ENCODE assay signal across 14 cellular contexts in genomic region chr11:61869636-61870428, GRCh38. TPM values are rescaled to one million over a fixed set of nuclear protein-coding genes. Genes with fewer than 3 reads are reported as not detected.
DNase-seq lines count a peak whose midpoint lies in the region; ATAC-seq and TF ChIP-seq lines count a peak whose summit lies in the region.
"Had no signal": no experiment of that assay in that cellular context is flagged by ENCODE, and none has a peak within 500 bp of the region (broad histone marks: within the 10 kb centered on the region; RNA-seq: fewer than 3 reads in every experiment).

No MANE protein-coding gene starts in this region.

- peaks cover 18% of the 10 kb centered on the region for H3K4me1 Mint-ChIP-seq in WTC11
- H3K4me1 Mint-ChIP-seq in activated T-cell treated with anti-CD3 and anti-CD28 coated beads, Interleukin-2, amount 50 U/mL, for 4 hours (ENCODE audit: low read depth), result peaks cover 2% of the 10 kb centered on the region

- no peak overlapping the region for H2AFZ ChIP-seq in mesenchymal stem cell (ENCODE audit: low read depth, low read length)

- DNase-seq in ELF-1 (ENCODE audit: low read depth, low spot score), result peak; percentile 61
- no peak for DNase-seq in WTC11 (ENCODE audit: low spot score)
- DNase-seq in mesenchymal stem cell, result peak; percentile 25
- DNase-seq in activated T-cell treated with anti-CD3 and anti-CD28 coated beads, Interleukin-2, amount 50 U/mL, for 4 hours, result no peak
- no peak for DNase-seq in upper lobe of left lung
- no peak for DNase-seq in hepatic stellate cell (ENCODE audit: low spot score)
- DNase-seq: activated CD4-positive, alpha-beta T cell treated with anti-CD3 and anti-CD28 coated beads, Interleukin-2, amount 10 ng/mL, durations not matched to agents 7 days and 5 days; brain microvascular endothelial cell; GOT3; MG63; T-cell had no signal

- peak overlapping the region; percentile 45 for H4K8ac ChIP-seq in mesenchymal stem cell (ENCODE audit: low read length)

- H3K14ac ChIP-seq in mesenchymal stem cell (ENCODE audit: low read length in 2 of 2), result peak overlapping the region in 1 of 2 experiments; percentile 18

- no peak for TF ChIP-seq CTCF in WTC11 (IDR thresholded peaks at IDR 0.05)
- TF ChIP-seq CTCF in upper lobe of left lung (IDR thresholded peaks at IDR 0.05), result no peak

- no peak for ATAC-seq in WTC11
- ATAC-seq in activated T-cell treated with anti-CD3 and anti-CD28 coated beads, Interleukin-2, amount 50 U/mL, for 4 hours, result no peak
- no peak for ATAC-seq in upper lobe of left lung (ENCODE audit: low FRiP score in 2 of 2)
- ATAC-seq: activated T-helper 17 cell treated with anti-CD3 and anti-CD28 coated beads, Interleukin-2, amount 50 U/mL, for 72 hours; stimulated activated memory B cell treated with anti-CD40 and anti-IgM and Interleukin-4, amounts not matched to agents 10 μg/mL and 1 μg/mL and 100 μg/mL, for 72 hours; T-cell had no signal

- H3K4ac ChIP-seq in mesenchymal stem cell (ENCODE audit: low read depth in 1 of 2, low read length in 2 of 2), result peak overlapping the region in 1 of 2 experiments; percentile 9

- H3K4me3 Mint-ChIP-seq in WTC11, result no peak overlapping the region
- no peak overlapping the region for H3K4me3 Mint-ChIP-seq in activated T-cell treated with anti-CD3 and anti-CD28 coated beads, Interleukin-2, amount 50 U/mL, for 4 hours
- H3K4me3 Mint-ChIP-seq: activated CD4-positive, alpha-beta T cell treated with anti-CD3 and anti-CD28 coated beads, Interleukin-2, amount 10 ng/mL, durations not matched to agents 7 days and 5 days; activated T-helper 17 cell treated with anti-CD3 and anti-CD28 coated beads, Interleukin-2, amount 50 U/mL, for 72 hours; stimulated activated memory B cell treated with anti-CD40 and anti-IgM and Interleukin-4, amounts not matched to agents 10 μg/mL and 1 μg/mL and 100 μg/mL, for 72 hours had no signal

- H3K4me1 ChIP-seq in mesenchymal stem cell (ENCODE audit: control insufficient read depth, insufficient read depth, low read depth, low read length), result peaks cover 6% of the 10 kb centered on the region
- H3K4me1 ChIP-seq in upper lobe of left lung, result peaks cover 0 to 14% (median 8%) of the 10 kb centered on the region in 4 donors

- H3K4me3 ChIP-seq in mesenchymal stem cell (ENCODE audit: insufficient read depth in 1 of 2, low read depth in 1 of 2, low read length in 2 of 2), result no peak overlapping the region
- no peak overlapping the region for H3K4me3 ChIP-seq in upper lobe of left lung
- H3K4me3 ChIP-seq: MG63 had no signal

- no peak for TF ChIP-seq POLR2A in upper lobe of left lung (IDR thresholded peaks at IDR 0.05)

- CTCF ChIA-PET in WTC11 (lab: Charles Lee), result interaction anchor here (0.8 to 8.1 kb wide), 21 partner anchors 11 to 436 kb away, joined by 3 to 118 read pairs (median 7); partner anchors contain the start of gene BEST1

- no peak for TF ChIP-seq EP300 in upper lobe of left lung (IDR thresholded peaks at IDR 0.05)

- H2BK120ac ChIP-seq in mesenchymal stem cell (ENCODE audit: low read depth, low read length), result no peak overlapping the region

- H2BK12ac ChIP-seq in mesenchymal stem cell (ENCODE audit: low read length in 2 of 2), result peak overlapping the region in 1 of 2 experiments; percentile 1

- no peak overlapping the region for H3K9ac ChIP-seq in mesenchymal stem cell (ENCODE audit: low read length)

- no peaks in the 10 kb centered on the region for H3K9me3 Mint-ChIP-seq in WTC11
- H3K9me3 Mint-ChIP-seq in activated T-cell treated with anti-CD3 and anti-CD28 coated beads, Interleukin-2, amount 50 U/mL, for 4 hours, result no peaks in the 10 kb centered on the region
- H3K9me3 Mint-ChIP-seq: activated CD4-positive, alpha-beta T cell treated with anti-CD3 and anti-CD28 coated beads, Interleukin-2, amount 10 ng/mL, durations not matched to agents 7 days and 5 days; activated T-helper 17 cell treated with anti-CD3 and anti-CD28 coated beads, Interleukin-2, amount 50 U/mL, for 72 hours; stimulated activated memory B cell treated with anti-CD40 and anti-IgM and Interleukin-4, amounts not matched to agents 10 μg/mL and 1 μg/mL and 100 μg/mL, for 72 hours; T-cell had no signal

- peak overlapping the region in 1 of 2 experiments; percentile 24 for H3K18ac ChIP-seq in mesenchymal stem cell (ENCODE audit: low read depth in 1 of 2, low read length in 2 of 2)

- POLR2A ChIA-PET in WTC11 (lab: Charles Lee), result interaction anchor here (0.5 to 2.2 kb wide), 4 partner anchors 72 to 99 kb away, joined by 3 to 5 read pairs (median 4); no protein-coding TSS in a partner anchor

- H3K9me3 ChIP-seq in mesenchymal stem cell (ENCODE audit: control insufficient read depth, low read length) (no peaks in the 10 kb centered on the region), upper lobe of left lung (no peaks in the 10 kb centered on the region)
- H3K9me3 ChIP-seq: MG63 had no signal

- peak overlapping the region; percentile 67 for H2BK15ac ChIP-seq in mesenchymal stem cell (ENCODE audit: low read depth, poor library complexity, severe bottlenecking)

- H3K27ac ChIP-seq in mesenchymal stem cell (ENCODE audit: low read length, poor library complexity, severe bottlenecking), result no peak overlapping the region
- no peak overlapping the region for H3K27ac ChIP-seq in upper lobe of left lung
- H3K27ac ChIP-seq: brain microvascular endothelial cell, HL-60 had no signal

- no peak overlapping the region for H3K23ac ChIP-seq in mesenchymal stem cell (ENCODE audit: low read length in 2 of 2)

- H3K27ac Mint-ChIP-seq in WTC11, result no peak overlapping the region
- H3K27ac Mint-ChIP-seq: activated CD4-positive, alpha-beta T cell treated with anti-CD3 and anti-CD28 coated beads, Interleukin-2, amount 10 ng/mL, durations not matched to agents 7 days and 5 days; activated T-helper 17 cell treated with anti-CD3 and anti-CD28 coated beads, Interleukin-2, amount 50 U/mL, for 72 hours; T-cell had no signal

- H3K4me2 ChIP-seq in mesenchymal stem cell (ENCODE audit: low read length, poor library complexity, severe bottlenecking), result no peak overlapping the region

- H3K27me3 Mint-ChIP-seq in WTC11 (ENCODE audit: low read depth), result peaks cover 9% of the 10 kb centered on the region
- H3K27me3 Mint-ChIP-seq in activated T-cell treated with anti-CD3 and anti-CD28 coated beads, Interleukin-2, amount 50 U/mL, for 4 hours (ENCODE audit: low read depth), result peaks cover 5% of the 10 kb centered on the region
- H3K27me3 Mint-ChIP-seq: activated T-helper 17 cell treated with anti-CD3 and anti-CD28 coated beads, Interleukin-2, amount 50 U/mL, for 72 hours; stimulated activated memory B cell treated with anti-CD40 and anti-IgM and Interleukin-4, amounts not matched to agents 10 μg/mL and 1 μg/mL and 100 μg/mL, for 72 hours had no signal

- no peak overlapping the region for H2BK5ac ChIP-seq in mesenchymal stem cell (ENCODE audit: low read depth, low read length, poor library complexity, severe bottlenecking)

- H3K36me3 ChIP-seq in mesenchymal stem cell (ENCODE audit: control insufficient read depth in 1 of 2, insufficient read depth in 2 of 2, low read depth in 1 of 2, low read length in 2 of 2), result peaks cover 15 to 26% of the 10 kb centered on the region in 2 experiments
- peaks cover 0 to 18% (median 8%) of the 10 kb centered on the region in 4 donors for H3K36me3 ChIP-seq in upper lobe of left lung
- H3K36me3 ChIP-seq: MG63 had no signal

- WGBS in mesenchymal stem cell, result 80% methylated on average over 21 of the region's 21 CpGs
- WGBS in upper lobe of left lung, 2 donors, result 65 to 85% methylated on average over 13 to 21 of the region's 21 CpGs

- H3K36me3 Mint-ChIP-seq in WTC11, result peaks cover 12% of the 10 kb centered on the region
- no peaks in the 10 kb centered on the region for H3K36me3 Mint-ChIP-seq in activated T-cell treated with anti-CD3 and anti-CD28 coated beads, Interleukin-2, amount 50 U/mL, for 4 hours (ENCODE audit: insufficient read depth)
- H3K36me3 Mint-ChIP-seq: T-cell had no signal

- peaks cover 2% of the 10 kb centered on the region for H3K79me1 ChIP-seq in mesenchymal stem cell (replicated peaks; ENCODE audit: low read length, poor library complexity, severe bottlenecking)

- H3K27me3 ChIP-seq in mesenchymal stem cell (ENCODE audit: control insufficient read depth in 1 of 2, insufficient read depth in 1 of 2, low read length in 2 of 2) (no peaks in the 10 kb centered on the region), upper lobe of left lung (no peaks in the 10 kb centered on the region)
- H3K27me3 ChIP-seq: brain microvascular endothelial cell, MG63 had no signal

- no peak overlapping the region for H2AK5ac ChIP-seq in mesenchymal stem cell (ENCODE audit: low read length, severe bottlenecking)

- H4K91ac ChIP-seq in mesenchymal stem cell (ENCODE audit: low read length), result no peak overlapping the region

RNA-seq across cellular contexts. Expression of gene FADS3, which starts 21.5 kb away (rescaled TPM):
- total RNA-seq in WTC11 (2021), result 47.4 to 50.0 TPM (median 49.3 TPM) in 3 replicates
- 65.4 TPM for polyA plus RNA-seq in mesenchymal stem cell (2013, experiment 1 of 2)
- polyA plus RNA-seq in mesenchymal stem cell (2013, experiment 2 of 2), result 66.5 TPM
- total RNA-seq in activated T-cell treated with anti-CD3 and anti-CD28 coated beads, Interleukin-2, amount 50 U/mL, for 4 hours, result 1 to 10 TPM; 2.6 to 4.1 (median 2.8) TPM
- total RNA-seq in upper lobe of left lung, result 100 to 1,000 TPM in 3 of 6 donors, 10 to 100 TPM in 3; 34.4 to 138 (median 106) TPM

RNA-seq across cellular contexts. Expression of gene FADS2, which starts 41.7 kb away (rescaled TPM):
- total RNA-seq in WTC11 (2021) (416 to 423 TPM (median 422 TPM) in 3 replicates), upper lobe of left lung (10 to 100 TPM; 13.5 to 92.5 (median 50.7) TPM)
- 1,185 TPM for polyA plus RNA-seq in mesenchymal stem cell (2013, experiment 1 of 2)
- polyA plus RNA-seq in mesenchymal stem cell (2013, experiment 2 of 2), result 1,187 TPM
- 1 to 10 TPM; 2.5 to 3.6 (median 3.1) TPM for total RNA-seq in activated T-cell treated with anti-CD3 and anti-CD28 coated beads, Interleukin-2, amount 50 U/mL, for 4 hours

RNA-seq across cellular contexts. Expression of gene RAB3IL1, which starts 47.5 kb away (rescaled TPM):
- 7.2 to 11.1 TPM (median 8.9 TPM) in 3 replicates for total RNA-seq in WTC11 (2021)
- polyA plus RNA-seq in mesenchymal stem cell (2013, experiment 1 of 2), result 10.9 TPM
- 10.4 TPM for polyA plus RNA-seq in mesenchymal stem cell (2013, experiment 2 of 2)
- total RNA-seq in activated T-cell treated with anti-CD3 and anti-CD28 coated beads, Interleukin-2, amount 50 U/mL, for 4 hours, result 1 to 10 TPM in 1 of 3 donors, under 1 TPM in 1, not detected in 1; 0.15 to 1.4 TPM
- total RNA-seq in upper lobe of left lung, result 10 to 100 TPM in 3 of 6 donors, 1 to 10 TPM in 3; 4.4 to 20.7 (median 10.0) TPM
- total RNA-seq: activated CD4-positive, alpha-beta T cell treated with anti-CD3 and anti-CD28 coated beads, Interleukin-2, amount 10 ng/mL, durations not matched to agents 7 days and 5 days; activated T-helper 17 cell treated with anti-CD3 and anti-CD28 coated beads, Interleukin-2, amount 50 U/mL, for 72 hours had no signal

RNA-seq across cellular contexts. Expression of gene FADS1, which starts 53.0 kb away (rescaled TPM):
- total RNA-seq in WTC11 (2021), result 105 to 108 TPM (median 105 TPM) in 3 replicates
- 262 TPM for polyA plus RNA-seq in mesenchymal stem cell (2013, experiment 1 of 2)
- 260 TPM for polyA plus RNA-seq in mesenchymal stem cell (2013, experiment 2 of 2)
- 1 to 10 TPM; 2.1 to 3.5 (median 3.3) TPM for total RNA-seq in activated T-cell treated with anti-CD3 and anti-CD28 coated beads, Interleukin-2, amount 50 U/mL, for 4 hours
- 10 to 100 TPM; 38.8 to 63.7 (median 53.2) TPM for total RNA-seq in upper lobe of left lung

Comparison
In these comparisons a context has a peak if more than half of its experiments do, and no peak if none do; other contexts are left out.
1. DNase-seq: peak in ELF-1 (single experiment) and mesenchymal stem cell (single experiment); none in WTC11 (single experiment), activated T-cell treated with anti-CD3 and anti-CD28 coated beads, Interleukin-2, amount 50 U/mL, for 4 hours (single experiment), upper lobe of left lung (0 of 2) and hepatic stellate cell (single experiment).